Comparison of ENCODE assay signal across 24 cellular contexts in genomic region chr6:129162605-129163004, GRCh38.
"Had no signal": no experiment of that assay in that cellular context is flagged by ENCODE, and none has a peak within 500 bp of the region (broad histone marks: within the 10 kb centered on the region; RNA-seq: fewer than 3 reads in every experiment).

No MANE protein-coding gene starts in this region.

- ATAC-seq: activated naive CD4-positive, alpha-beta T cell treated with anti-CD3 and anti-CD28 coated beads, Interleukin-2, amount 50 U/mL, for 72 hours; activated T-cell treated with anti-CD3 and anti-CD28 coated beads, Interleukin-2, amount 50 U/mL, for 72 hours; esophagus mucosa had no signal

- H3K4me3 ChIP-seq: ascending aorta, breast epithelium, coronary artery, dorsolateral prefrontal cortex had no signal

- DNase-seq: activated CD4-positive, alpha-beta memory T cell treated with anti-CD3 and anti-CD28 coated beads, Interleukin-2, amount 10 ng/mL, durations not matched to agents 7 days and 5 days; activated CD4-positive, alpha-beta T cell treated with anti-CD3 and anti-CD28 coated beads for 1 hour; activated CD4-positive, alpha-beta T cell treated with anti-CD3 and anti-CD28 coated beads for 4 hours; activated CD4-positive, alpha-beta T cell treated with anti-CD3 and anti-CD28 coated beads, Interleukin-2, amount 10 ng/mL, durations not matched to agents 7 days and 5 days; activated CD4-positive, alpha-beta T cell treated with anti-CD3 and anti-CD28 coated beads, Interleukin-2, amount 50 U/mL, for 4 hours; activated CD8-positive, alpha-beta memory T cell treated with anti-CD3 and anti-CD28 coated beads, Interleukin-2, amount 50 U/mL, for 48 hours; activated gamma-delta T cell; activated naive CD4-positive, alpha-beta T cell; activated naive CD4-positive, alpha-beta T cell treated with anti-CD3 and anti-CD28 coated beads, Interleukin-2, amount 10 ng/mL, durations not matched to agents 7 days and 5 days; activated naive CD8-positive, alpha-beta T cell treated with anti-CD3 and anti-CD28 coated beads, Interleukin-2, amount 10 ng/mL, durations not matched to agents 7 days and 5 days; activated T-cell treated with anti-CD3 and anti-CD28 coated beads for 4 hours; activated T-cell treated with anti-CD3 and anti-CD28 coated beads, Interleukin-2, amount 50 U/mL, for 24 hours; activated T-cell treated with anti-CD3 and anti-CD28 coated beads, Interleukin-2, amount 50 U/mL, for 72 hours; dorsolateral prefrontal cortex; effector memory CD4-positive, alpha-beta T cell; endodermal cell; foreskin fibroblast; head of caudate nucleus; T-helper 2 cell had no signal

- H3K36me3 ChIP-seq: ascending aorta, breast epithelium had no signal

- H3K4me1 ChIP-seq: ascending aorta, breast epithelium had no signal

- H3K9me3 ChIP-seq: ascending aorta, breast epithelium had no signal

- H3K27ac ChIP-seq: ascending aorta, breast epithelium, coronary artery, dorsolateral prefrontal cortex had no signal
